1 cellular context compared by ENCODE assay signal in the genomic region with DNA sequence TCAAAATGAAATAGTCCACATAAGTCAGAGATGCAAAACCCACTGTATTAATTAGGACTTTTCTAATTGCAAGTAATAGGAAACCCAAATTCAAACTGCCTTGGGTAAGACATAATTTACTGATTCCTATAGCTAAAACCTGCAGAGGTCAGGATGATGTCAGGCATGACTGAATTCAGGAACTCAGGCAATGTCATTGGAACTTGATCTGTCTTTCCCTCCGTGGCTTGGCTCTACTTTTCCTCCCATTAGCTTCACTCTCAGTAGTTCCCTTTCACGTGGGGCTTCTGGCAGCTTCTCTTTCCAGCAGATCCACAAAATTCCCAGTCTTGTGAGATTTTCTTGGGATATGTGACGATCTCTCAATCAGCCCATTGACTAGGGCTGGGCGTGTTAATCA.
TF ChIP-seq lines count a peak whose summit lies in the region.

No MANE protein-coding gene starts in this region.

TF ChIP-seq in SK-N-SH treated with all-trans-retinoic acid at 6 μM for 48 hours, 23 proteins besides CTCF, POLR2A, EP300 and RAD21 (continued from another document):
- TF ChIP-seq, protein P1, sequence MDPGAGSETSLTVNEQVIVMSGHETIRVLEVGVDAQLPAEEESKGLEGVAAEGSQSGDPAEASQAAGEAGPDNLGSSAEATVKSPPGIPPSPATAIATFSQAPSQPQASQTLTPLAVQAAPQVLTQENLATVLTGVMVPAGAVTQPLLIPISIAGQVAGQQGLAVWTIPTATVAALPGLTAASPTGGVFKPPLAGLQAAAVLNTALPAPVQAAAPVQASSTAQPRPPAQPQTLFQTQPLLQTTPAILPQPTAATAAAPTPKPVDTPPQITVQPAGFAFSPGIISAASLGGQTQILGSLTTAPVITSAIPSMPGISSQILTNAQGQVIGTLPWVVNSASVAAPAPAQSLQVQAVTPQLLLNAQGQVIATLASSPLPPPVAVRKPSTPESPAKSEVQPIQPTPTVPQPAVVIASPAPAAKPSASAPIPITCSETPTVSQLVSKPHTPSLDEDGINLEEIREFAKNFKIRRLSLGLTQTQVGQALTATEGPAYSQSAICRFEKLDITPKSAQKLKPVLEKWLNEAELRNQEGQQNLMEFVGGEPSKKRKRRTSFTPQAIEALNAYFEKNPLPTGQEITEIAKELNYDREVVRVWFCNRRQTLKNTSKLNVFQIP (CRISPR knock-in tag; IDR thresholded peaks at IDR 0.05; ENCODE audit: borderline replicate concordance, low read depth) = no peak
